Comparison of ENCODE assay signal across 1 cellular context in genomic region chr21:44873356-44874239, GRCh38.
TF ChIP-seq lines count a peak whose summit lies in the region.

TSS of gene PTTG1IP (minus strand) at chr21:44873690. CDS start at chr21:44873616, 74 bp downstream.

TF ChIP-seq in HEK293, 187 proteins besides CTCF, POLR2A, EP300 and RAD21 (continued from another document):
- no peak for TF ChIP-seq ZNF26 (tag by site-specific recombination; IDR thresholded peaks at IDR 0.05)
- TF ChIP-seq ZNF221 (tag by site-specific recombination; IDR thresholded peaks at IDR 0.05; ENCODE audit: borderline replicate concordance), result no peak
- TF ChIP-seq ZNF830 (tag by site-specific recombination; IDR thresholded peaks at IDR 0.05; ENCODE audit: low read depth), result no peak
- no peak for TF ChIP-seq ZFHX2 (tag by site-specific recombination; conservative IDR thresholded peaks at IDR 0.05)
- no peak for TF ChIP-seq ZNF704 (tag by site-specific recombination; IDR thresholded peaks at IDR 0.05)
- no peak for TF ChIP-seq ZFP3 (tag by site-specific recombination; IDR thresholded peaks at IDR 0.05; ENCODE audit: low read depth)
- TF ChIP-seq ZNF626 (tag by site-specific recombination; IDR thresholded peaks at IDR 0.05), result no peak
- no peak for TF ChIP-seq ZNF169 (tag by site-specific recombination; IDR thresholded peaks at IDR 0.05)
- TF ChIP-seq ZNF530 (tag by site-specific recombination; IDR thresholded peaks at IDR 0.05; ENCODE audit: low read depth), result no peak
- TF ChIP-seq OSR2 (tag by site-specific recombination; IDR thresholded peaks at IDR 0.05), result no peak; the same call in 1 of the 2 replicates
- TF ChIP-seq ZIC2 (tag by site-specific recombination; IDR thresholded peaks at IDR 0.05), result no peak
- TF ChIP-seq ZNF2 (tag by site-specific recombination; IDR thresholded peaks at IDR 0.05), result no peak
- no peak for TF ChIP-seq ZNF48 (tag by site-specific recombination; IDR thresholded peaks at IDR 0.05)
- no peak for TF ChIP-seq REPIN1 (tag by site-specific recombination; IDR thresholded peaks at IDR 0.05; ENCODE audit: low read depth)
- TF ChIP-seq IKZF3 (tag by site-specific recombination; IDR thresholded peaks at IDR 0.05), result no peak
- 0 out of 2 replicates have a peak, but pooled peaks have one; percentile 37 for TF ChIP-seq KLF17 (tag by site-specific recombination; IDR thresholded peaks at IDR 0.05)
- peak; percentile 90 for TF ChIP-seq ZBTB11 (tag by site-specific recombination; conservative IDR thresholded peaks at IDR 0.05; ENCODE audit: low read depth)
- TF ChIP-seq BCL6B (tag by site-specific recombination; IDR thresholded peaks at IDR 0.05), result no peak
- TF ChIP-seq ZNF19 (tag by site-specific recombination; IDR thresholded peaks at IDR 0.05; ENCODE audit: low read depth), result no peak
- TF ChIP-seq ZNF280D (tag by site-specific recombination; IDR thresholded peaks at IDR 0.05), result no peak
- TF ChIP-seq ZBTB21 (tag by site-specific recombination; IDR thresholded peaks at IDR 0.05), result no peak
- TF ChIP-seq PRDM2 (tag by site-specific recombination; IDR thresholded peaks at IDR 0.05; ENCODE audit: borderline replicate concordance), result no peak
- TF ChIP-seq ZBTB44 (tag by site-specific recombination; IDR thresholded peaks at IDR 0.05), result no peak
- TF ChIP-seq FEZF1 (tag by site-specific recombination; IDR thresholded peaks at IDR 0.05), result no peak
- no peak for TF ChIP-seq KLF7 (tag by site-specific recombination; IDR thresholded peaks at IDR 0.05; ENCODE audit: borderline replicate concordance)
- TF ChIP-seq ZFP69B (tag by site-specific recombination; IDR thresholded peaks at IDR 0.05), result peak; percentile 97
- peak; percentile 99 for TF ChIP-seq ZNF692 (tag by site-specific recombination; IDR thresholded peaks at IDR 0.05)
- TF ChIP-seq ZNF121 (tag by site-specific recombination; IDR thresholded peaks at IDR 0.05), result no peak
- TF ChIP-seq ZNF140 (tag by site-specific recombination; IDR thresholded peaks at IDR 0.05), result no peak
- TF ChIP-seq ZNF292 (tag by site-specific recombination; IDR thresholded peaks at IDR 0.05; ENCODE audit: borderline replicate concordance, low read depth), result no peak
- TF ChIP-seq ZBTB48 (tag by site-specific recombination; IDR thresholded peaks at IDR 0.05), result peak; percentile 41; the same call in 1 of the 2 replicates
- TF ChIP-seq ATF2 (tag by site-specific recombination; IDR thresholded peaks at IDR 0.05; ENCODE audit: low read depth), result no peak
- TF ChIP-seq ZNF571 (tag by site-specific recombination; IDR thresholded peaks at IDR 0.05), result no peak
